In the genomic region with DNA sequence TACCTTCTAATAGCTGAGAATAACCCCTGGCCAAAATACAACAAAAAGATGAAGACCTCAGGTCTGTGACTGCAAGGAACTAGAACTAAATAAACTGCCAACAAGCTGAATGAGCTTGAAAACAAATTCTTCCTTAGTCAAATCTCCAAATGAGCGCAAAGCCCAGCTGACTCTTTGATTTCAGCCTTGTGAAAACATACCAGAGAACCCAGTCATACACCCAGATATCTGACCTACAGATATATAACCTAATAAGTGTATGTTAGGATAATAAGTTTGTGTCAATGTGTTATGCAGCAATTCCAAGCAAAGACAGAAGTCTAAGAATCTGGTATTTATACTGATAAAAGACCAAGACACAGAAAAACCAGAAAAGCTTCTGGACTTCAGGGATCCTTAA, we compare ENCODE assay signal across 1 cellular context.
TF ChIP-seq lines count a peak whose summit lies in the region.

No MANE protein-coding gene starts in this region.

TF ChIP-seq in GM23338, 12 proteins besides CTCF, POLR2A, EP300 and RAD21 (continued from another document):
- TF ChIP-seq, protein P1, sequence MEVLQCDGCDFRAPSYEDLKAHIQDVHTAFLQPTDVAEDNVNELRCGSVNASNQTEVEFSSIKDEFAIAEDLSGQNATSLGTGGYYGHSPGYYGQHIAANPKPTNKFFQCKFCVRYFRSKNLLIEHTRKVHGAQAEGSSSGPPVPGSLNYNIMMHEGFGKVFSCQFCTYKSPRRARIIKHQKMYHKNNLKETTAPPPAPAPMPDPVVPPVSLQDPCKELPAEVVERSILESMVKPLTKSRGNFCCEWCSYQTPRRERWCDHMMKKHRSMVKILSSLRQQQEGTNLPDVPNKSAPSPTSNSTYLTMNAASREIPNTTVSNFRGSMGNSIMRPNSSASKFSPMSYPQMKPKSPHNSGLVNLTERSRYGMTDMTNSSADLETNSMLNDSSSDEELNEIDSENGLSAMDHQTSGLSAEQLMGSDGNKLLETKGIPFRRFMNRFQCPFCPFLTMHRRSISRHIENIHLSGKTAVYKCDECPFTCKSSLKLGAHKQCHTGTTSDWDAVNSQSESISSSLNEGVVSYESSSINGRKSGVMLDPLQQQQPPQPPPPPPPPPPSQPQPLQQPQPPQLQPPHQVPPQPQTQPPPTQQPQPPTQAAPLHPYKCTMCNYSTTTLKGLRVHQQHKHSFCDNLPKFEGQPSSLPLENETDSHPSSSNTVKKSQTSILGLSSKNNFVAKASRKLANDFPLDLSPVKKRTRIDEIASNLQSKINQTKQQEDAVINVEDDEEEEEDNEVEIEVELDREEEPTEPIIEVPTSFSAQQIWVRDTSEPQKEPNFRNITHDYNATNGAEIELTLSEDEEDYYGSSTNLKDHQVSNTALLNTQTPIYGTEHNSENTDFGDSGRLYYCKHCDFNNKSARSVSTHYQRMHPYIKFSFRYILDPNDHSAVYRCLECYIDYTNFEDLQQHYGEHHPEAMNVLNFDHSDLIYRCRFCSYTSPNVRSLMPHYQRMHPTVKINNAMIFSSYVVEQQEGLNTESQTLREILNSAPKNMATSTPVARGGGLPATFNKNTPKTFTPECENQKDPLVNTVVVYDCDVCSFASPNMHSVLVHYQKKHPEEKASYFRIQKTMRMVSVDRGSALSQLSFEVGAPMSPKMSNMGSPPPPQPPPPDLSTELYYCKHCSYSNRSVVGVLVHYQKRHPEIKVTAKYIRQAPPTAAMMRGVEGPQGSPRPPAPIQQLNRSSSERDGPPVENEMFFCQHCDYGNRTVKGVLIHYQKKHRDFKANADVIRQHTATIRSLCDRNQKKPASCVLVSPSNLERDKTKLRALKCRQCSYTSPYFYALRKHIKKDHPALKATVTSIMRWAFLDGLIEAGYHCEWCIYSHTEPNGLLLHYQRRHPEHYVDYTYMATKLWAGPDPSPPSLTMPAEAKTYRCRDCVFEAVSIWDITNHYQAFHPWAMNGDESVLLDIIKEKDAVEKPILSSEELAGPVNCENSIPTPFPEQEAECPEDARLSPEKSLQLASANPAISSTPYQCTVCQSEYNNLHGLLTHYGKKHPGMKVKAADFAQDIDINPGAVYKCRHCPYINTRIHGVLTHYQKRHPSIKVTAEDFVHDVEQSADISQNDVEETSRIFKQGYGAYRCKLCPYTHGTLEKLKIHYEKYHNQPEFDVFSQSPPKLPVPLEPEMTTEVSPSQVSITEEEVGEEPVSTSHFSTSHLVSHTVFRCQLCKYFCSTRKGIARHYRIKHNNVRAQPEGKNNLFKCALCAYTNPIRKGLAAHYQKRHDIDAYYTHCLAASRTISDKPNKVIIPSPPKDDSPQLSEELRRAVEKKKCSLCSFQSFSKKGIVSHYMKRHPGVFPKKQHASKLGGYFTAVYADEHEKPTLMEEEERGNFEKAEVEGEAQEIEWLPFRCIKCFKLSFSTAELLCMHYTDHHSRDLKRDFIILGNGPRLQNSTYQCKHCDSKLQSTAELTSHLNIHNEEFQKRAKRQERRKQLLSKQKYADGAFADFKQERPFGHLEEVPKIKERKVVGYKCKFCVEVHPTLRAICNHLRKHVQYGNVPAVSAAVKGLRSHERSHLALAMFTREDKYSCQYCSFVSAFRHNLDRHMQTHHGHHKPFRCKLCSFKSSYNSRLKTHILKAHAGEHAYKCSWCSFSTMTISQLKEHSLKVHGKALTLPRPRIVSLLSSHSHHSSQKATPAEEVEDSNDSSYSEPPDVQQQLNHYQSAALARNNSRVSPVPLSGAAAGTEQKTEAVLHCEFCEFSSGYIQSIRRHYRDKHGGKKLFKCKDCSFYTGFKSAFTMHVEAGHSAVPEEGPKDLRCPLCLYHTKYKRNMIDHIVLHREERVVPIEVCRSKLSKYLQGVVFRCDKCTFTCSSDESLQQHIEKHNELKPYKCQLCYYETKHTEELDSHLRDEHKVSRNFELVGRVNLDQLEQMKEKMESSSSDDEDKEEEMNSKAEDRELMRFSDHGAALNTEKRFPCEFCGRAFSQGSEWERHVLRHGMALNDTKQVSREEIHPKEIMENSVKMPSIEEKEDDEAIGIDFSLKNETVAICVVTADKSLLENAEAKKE (CRISPR knock-in tag; IDR thresholded peaks at IDR 0.05) = no peak
- TF ChIP-seq, protein P2, sequence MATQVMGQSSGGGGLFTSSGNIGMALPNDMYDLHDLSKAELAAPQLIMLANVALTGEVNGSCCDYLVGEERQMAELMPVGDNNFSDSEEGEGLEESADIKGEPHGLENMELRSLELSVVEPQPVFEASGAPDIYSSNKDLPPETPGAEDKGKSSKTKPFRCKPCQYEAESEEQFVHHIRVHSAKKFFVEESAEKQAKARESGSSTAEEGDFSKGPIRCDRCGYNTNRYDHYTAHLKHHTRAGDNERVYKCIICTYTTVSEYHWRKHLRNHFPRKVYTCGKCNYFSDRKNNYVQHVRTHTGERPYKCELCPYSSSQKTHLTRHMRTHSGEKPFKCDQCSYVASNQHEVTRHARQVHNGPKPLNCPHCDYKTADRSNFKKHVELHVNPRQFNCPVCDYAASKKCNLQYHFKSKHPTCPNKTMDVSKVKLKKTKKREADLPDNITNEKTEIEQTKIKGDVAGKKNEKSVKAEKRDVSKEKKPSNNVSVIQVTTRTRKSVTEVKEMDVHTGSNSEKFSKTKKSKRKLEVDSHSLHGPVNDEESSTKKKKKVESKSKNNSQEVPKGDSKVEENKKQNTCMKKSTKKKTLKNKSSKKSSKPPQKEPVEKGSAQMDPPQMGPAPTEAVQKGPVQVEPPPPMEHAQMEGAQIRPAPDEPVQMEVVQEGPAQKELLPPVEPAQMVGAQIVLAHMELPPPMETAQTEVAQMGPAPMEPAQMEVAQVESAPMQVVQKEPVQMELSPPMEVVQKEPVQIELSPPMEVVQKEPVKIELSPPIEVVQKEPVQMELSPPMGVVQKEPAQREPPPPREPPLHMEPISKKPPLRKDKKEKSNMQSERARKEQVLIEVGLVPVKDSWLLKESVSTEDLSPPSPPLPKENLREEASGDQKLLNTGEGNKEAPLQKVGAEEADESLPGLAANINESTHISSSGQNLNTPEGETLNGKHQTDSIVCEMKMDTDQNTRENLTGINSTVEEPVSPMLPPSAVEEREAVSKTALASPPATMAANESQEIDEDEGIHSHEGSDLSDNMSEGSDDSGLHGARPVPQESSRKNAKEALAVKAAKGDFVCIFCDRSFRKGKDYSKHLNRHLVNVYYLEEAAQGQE (IDR thresholded peaks at IDR 0.05; ENCODE audit: unreplicated experiment) = no peak
- TF ChIP-seq, protein P3, sequence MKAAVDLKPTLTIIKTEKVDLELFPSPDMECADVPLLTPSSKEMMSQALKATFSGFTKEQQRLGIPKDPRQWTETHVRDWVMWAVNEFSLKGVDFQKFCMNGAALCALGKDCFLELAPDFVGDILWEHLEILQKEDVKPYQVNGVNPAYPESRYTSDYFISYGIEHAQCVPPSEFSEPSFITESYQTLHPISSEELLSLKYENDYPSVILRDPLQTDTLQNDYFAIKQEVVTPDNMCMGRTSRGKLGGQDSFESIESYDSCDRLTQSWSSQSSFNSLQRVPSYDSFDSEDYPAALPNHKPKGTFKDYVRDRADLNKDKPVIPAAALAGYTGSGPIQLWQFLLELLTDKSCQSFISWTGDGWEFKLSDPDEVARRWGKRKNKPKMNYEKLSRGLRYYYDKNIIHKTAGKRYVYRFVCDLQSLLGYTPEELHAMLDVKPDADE (IDR thresholded peaks at IDR 0.05) = no peak
- TF ChIP-seq EZH2phosphoT487 (IDR thresholded peaks at IDR 0.05; ENCODE audit: unreplicated experiment) (no peak), NANOG (IDR thresholded peaks at IDR 0.05; ENCODE audit: borderline replicate concordance) (no peak), ZNF331 (CRISPR knock-in tag; IDR thresholded peaks at IDR 0.05; ENCODE audit: low read depth) (no peak)
